22 cellular contexts compared by ENCODE assay signal in genomic region chr4:48603366-48604003, GRCh38.
A peak's percentile ranks its signal among the peaks of the same experiment; 100 is the strongest.
DNase-seq lines count a peak whose midpoint lies in the region; ATAC-seq, FAIRE-seq and TF ChIP-seq lines count a peak whose summit lies in the region.
"Had no signal": no experiment of that assay in that cellular context is flagged by ENCODE, and none has a peak within 500 bp of the region (broad histone marks: within the 10 kb centered on the region; RNA-seq: fewer than 3 reads in every experiment).

No MANE protein-coding gene starts in this region.

- H3K79me1 ChIP-seq in H9 (ENCODE audit: insufficient read depth, low read depth, low read length, poor library complexity, severe bottlenecking): no peaks in the 10 kb centered on the region

- no peak overlapping the region for H3K4me2 ChIP-seq in neural progenitor cell
- H3K4me2 ChIP-seq in H9 (ENCODE audit: insufficient read depth, insufficient read length, low read length): no peak overlapping the region

- no peak overlapping the region for H4K8ac ChIP-seq in H9 (replicated peaks; ENCODE audit: insufficient read length, low read depth, low read length)

- H3K56ac ChIP-seq in H9 (ENCODE audit: insufficient read length, low read depth, low read length): no peak overlapping the region

- H3K4me1 Mint-ChIP-seq in T-cell (peaks cover 0 to 3% (median 1%) of the 10 kb centered on the region in 3 donors), neural progenitor cell (no peaks in the 10 kb centered on the region), H9 (peaks cover 0 to 5% of the 10 kb centered on the region in 2 experiments; a peak in 2 of 4 replicates)
- H3K4me1 Mint-ChIP-seq: activated T-helper 17 cell treated with anti-CD3 and anti-CD28 coated beads, Interleukin-2, amount 50 U/mL, for 72 hours had no signal

- H3K4me3 Mint-ChIP-seq in T-cell (no peak overlapping the region), neural progenitor cell (no peak overlapping the region), H9 (no peak overlapping the region)
- H3K4me3 Mint-ChIP-seq: activated T-helper 17 cell treated with anti-CD3 and anti-CD28 coated beads, Interleukin-2, amount 50 U/mL, for 72 hours had no signal

- H3K4me1 ChIP-seq in small intestine (ENCODE audit: control insufficient read depth in 2 of 2, insufficient read depth in 1 of 2, low read depth in 1 of 2, low read length in 1 of 2) (peaks cover 5 to 8% of the 10 kb centered on the region in 2 donors), neural progenitor cell (peaks cover 3% of the 10 kb centered on the region), H9 (ENCODE audit: insufficient read depth, low read length) (no peaks in the 10 kb centered on the region)

- no peak overlapping the region for H2BK20ac ChIP-seq in H9 (ENCODE audit: low read depth, low read length, poor library complexity, severe bottlenecking)

- no peak overlapping the region for H2AK5ac ChIP-seq in H9 (ENCODE audit: insufficient read length, low read length)

- H2AFZ ChIP-seq in neural progenitor cell (replicated peaks) (no peak overlapping the region), H9 (ENCODE audit: low read length) (no peak overlapping the region)

- H3K18ac ChIP-seq in H9 (ENCODE audit: insufficient read length, low read depth, low read length): no peak overlapping the region

- no peaks in the 10 kb centered on the region for H3K79me2 ChIP-seq in neural progenitor cell (ENCODE audit: low read depth)
- H3K79me2 ChIP-seq in H9 (ENCODE audit: insufficient read depth, low read length): no peaks in the 10 kb centered on the region

- CTCF ChIA-PET in T-cell (lab: Charles Lee): no interaction called here

- no peak for FAIRE-seq in small intestine (lab: Jason Lieb, UNC)
- FAIRE-seq: endothelial cell of umbilical vein, frontal cortex had no signal

- H3K23ac ChIP-seq in H9 (ENCODE audit: insufficient read length, low read depth, low read length): no peak overlapping the region

- H2BK120ac ChIP-seq in H9 (ENCODE audit: low read depth, low read length, poor library complexity, severe bottlenecking): no peak overlapping the region

- H3K9ac ChIP-seq in neural progenitor cell: no peak overlapping the region
- no peak overlapping the region for H3K9ac ChIP-seq in H9 (ENCODE audit: extremely low read depth, insufficient read length, low read length)

- H3K14ac ChIP-seq in H9 (ENCODE audit: insufficient read depth, low read length): no peak overlapping the region

- TF ChIP-seq CTCF in neural progenitor cell (IDR thresholded peaks at IDR 0.05) (no peak), H9 (conservative IDR thresholded peaks at IDR 0.05) (no peak)

- no peaks in the 10 kb centered on the region for H3F3A ChIP-seq in neural progenitor cell (ENCODE audit: low read depth)

- POLR2A ChIA-PET in T-cell (lab: Charles Lee): no interaction called here

- no peaks in the 10 kb centered on the region for H3K23me2 ChIP-seq in H9 (ENCODE audit: insufficient read length, low read depth, low read length, poor library complexity, severe bottlenecking)

- H4K20me1 ChIP-seq in neural progenitor cell (ENCODE audit: low read depth): peaks cover 3% of the 10 kb centered on the region
- no peaks in the 10 kb centered on the region for H4K20me1 ChIP-seq in H9 (ENCODE audit: control insufficient read depth, insufficient read depth, insufficient read length)

- H3K27ac ChIP-seq in small intestine (ENCODE audit: low read depth in 1 of 2, low read length in 1 of 2) (peak overlapping the region; percentile 15 to 78), neural progenitor cell (no peak overlapping the region), H9 (ENCODE audit: insufficient read length, low read depth, low read length) (no peak overlapping the region)
- H3K27ac ChIP-seq: neutrophil had no signal

- WGBS in small intestine, 3 donors: 74 to 85% (median 79%) methylated on average over 3 of the region's 3 CpGs
- no CpG with 5 or more reads among the region's 3 CpGs for WGBS in H9 (ENCODE audit: extremely low coverage, insufficient read length, low lambda C conversion rate)

- no peak overlapping the region for H3K4ac ChIP-seq in H9 (ENCODE audit: low read depth, low read length)

- no peak overlapping the region for H4K91ac ChIP-seq in H9 (ENCODE audit: insufficient read length, low read depth, low read length)

- peaks cover 3 to 4% of the 10 kb centered on the region in 2 donors for H3K36me3 ChIP-seq in small intestine (ENCODE audit: control insufficient read depth in 2 of 2, insufficient read depth in 2 of 2, low read length in 2 of 2)
- no peaks in the 10 kb centered on the region for H3K36me3 ChIP-seq in neural progenitor cell

- H4K5ac ChIP-seq in H9 (ENCODE audit: insufficient read length, low read depth, low read length): no peak overlapping the region

- no peak overlapping the region for H2BK15ac ChIP-seq in H9 (ENCODE audit: low read depth, low read length)

- H2BK5ac ChIP-seq in H9 (ENCODE audit: insufficient read length, low read length): no peak overlapping the region

- no peaks in the 10 kb centered on the region for H3K9me3 ChIP-seq in small intestine (ENCODE audit: control insufficient read depth, low read depth)
- H3K9me3 ChIP-seq in neural progenitor cell (ENCODE audit: low read depth): no peaks in the 10 kb centered on the region
- no peaks in the 10 kb centered on the region for H3K9me3 ChIP-seq in H9 (ENCODE audit: control insufficient read depth, low read depth, low read length)
- H3K9me3 ChIP-seq: neutrophil had no signal

- H3K27me3 ChIP-seq in small intestine (ENCODE audit: control insufficient read depth in 2 of 2, insufficient read depth in 2 of 2, low read length in 2 of 2) (no peaks in the 10 kb centered on the region), neural progenitor cell (no peaks in the 10 kb centered on the region), H9 (ENCODE audit: insufficient read depth, low read length) (no peaks in the 10 kb centered on the region)
- H3K27me3 ChIP-seq: neutrophil had no signal

- no peaks in the 10 kb centered on the region for H3K27me3 Mint-ChIP-seq in T-cell
- no peaks in the 10 kb centered on the region for H3K27me3 Mint-ChIP-seq in neural progenitor cell (ENCODE audit: insufficient read depth, low read depth)
- no peaks in the 10 kb centered on the region for H3K27me3 Mint-ChIP-seq in H9 (ENCODE audit: low read depth)
- H3K27me3 Mint-ChIP-seq: activated T-helper 17 cell treated with anti-CD3 and anti-CD28 coated beads, Interleukin-2, amount 50 U/mL, for 72 hours had no signal

- H3K27ac Mint-ChIP-seq in T-cell (peak overlapping the region; percentile 31 to 46), neural progenitor cell (no peak overlapping the region), H9 (peak overlapping the region in 1 of 3 experiments; percentile 59; a peak in 1 of 7 replicates)
- H3K27ac Mint-ChIP-seq: activated T-helper 17 cell treated with anti-CD3 and anti-CD28 coated beads, Interleukin-2, amount 50 U/mL, for 72 hours had no signal

- H3K4me3 ChIP-seq in small intestine (ENCODE audit: low read depth in 1 of 2, low read length in 2 of 2) (no peak overlapping the region), neural progenitor cell (no peak overlapping the region)

- no peaks in the 10 kb centered on the region for H3K9me3 Mint-ChIP-seq in T-cell
- no peaks in the 10 kb centered on the region for H3K9me3 Mint-ChIP-seq in neural progenitor cell
- H3K9me3 Mint-ChIP-seq in H9: no peaks in the 10 kb centered on the region
- H3K9me3 Mint-ChIP-seq: activated T-helper 17 cell treated with anti-CD3 and anti-CD28 coated beads, Interleukin-2, amount 50 U/mL, for 72 hours had no signal

- H2BK12ac ChIP-seq in H9 (ENCODE audit: insufficient read length, low read depth, low read length): no peak overlapping the region

- ATAC-seq in T-cell (replicated peaks in 1 of 4) (no peak), left lobe of liver (peak; percentile 98)
- ATAC-seq: activated T-helper 17 cell treated with anti-CD3 and anti-CD28 coated beads, Interleukin-2, amount 50 U/mL, for 72 hours; Panc1 had no signal

- DNase-seq in EH (ENCODE audit: low read depth) (peak; percentile 1), T-cell (no peak), left lobe of liver (ENCODE audit: low spot score) (no peak), small intestine (peak; percentile 80), neural progenitor cell (ENCODE audit: low spot score) (no peak), H9 (no peak), NCI-H2029 treated with DMSO at 0.1 percent for 48 hours (lab: John Stamatoyannopoulos, UW) (no peak)
- DNase-seq: activated CD4-positive, alpha-beta T cell treated with anti-CD3 and anti-CD28 coated beads, Interleukin-2, amount 50 U/mL, for 4 hours; amniotic stem cell; C1 segment of cervical spinal cord; DND-41; mesendoderm; NCI-H1048; NCI-H2107; NCI-H748 treated with DMSO at 0.1 percent for 48 hours; stimulated activated CD4-positive, alpha-beta T cell treated with anti-CD3 and anti-CD28 coated beads, Interleukin-4, amount 100 ng/mL, for 1 hour; stimulated activated CD8-positive, alpha-beta memory T cell treated with anti-CD3 and anti-CD28 coated beads, Interleukin-4, amount 100 ng/mL, for 48 hours had no signal

- H3T11ph ChIP-seq in H9 (ENCODE audit: low read length): no peak overlapping the region

- H3K36me3 Mint-ChIP-seq in T-cell (peaks cover 34% of the 10 kb centered on the region), neural progenitor cell (peaks cover 7% of the 10 kb centered on the region), H9 (ENCODE audit: insufficient read depth in 1 of 3, low read depth in 3 of 3) (peaks cover 0 to 4% (median 4%) of the 10 kb centered on the region in 3 experiments; a peak in 5 of 7 replicates)

Comparison
In these comparisons a context has a peak if more than half of its experiments do, and no peak if none do; other contexts are left out.
1. DNase-seq: peak in EH (single experiment) and small intestine (single experiment); none in T-cell (0 of 34), left lobe of liver (single experiment), neural progenitor cell (single experiment), H9 (single experiment) and NCI-H2029 treated with DMSO at 0.1 percent for 48 hours (single experiment).
2. H3K27ac ChIP-seq: peak in small intestine (2 of 2); none in neural progenitor cell (single experiment) and H9 (single experiment).